ENCODE assay signal across 21 cellular contexts in the genomic region with DNA sequence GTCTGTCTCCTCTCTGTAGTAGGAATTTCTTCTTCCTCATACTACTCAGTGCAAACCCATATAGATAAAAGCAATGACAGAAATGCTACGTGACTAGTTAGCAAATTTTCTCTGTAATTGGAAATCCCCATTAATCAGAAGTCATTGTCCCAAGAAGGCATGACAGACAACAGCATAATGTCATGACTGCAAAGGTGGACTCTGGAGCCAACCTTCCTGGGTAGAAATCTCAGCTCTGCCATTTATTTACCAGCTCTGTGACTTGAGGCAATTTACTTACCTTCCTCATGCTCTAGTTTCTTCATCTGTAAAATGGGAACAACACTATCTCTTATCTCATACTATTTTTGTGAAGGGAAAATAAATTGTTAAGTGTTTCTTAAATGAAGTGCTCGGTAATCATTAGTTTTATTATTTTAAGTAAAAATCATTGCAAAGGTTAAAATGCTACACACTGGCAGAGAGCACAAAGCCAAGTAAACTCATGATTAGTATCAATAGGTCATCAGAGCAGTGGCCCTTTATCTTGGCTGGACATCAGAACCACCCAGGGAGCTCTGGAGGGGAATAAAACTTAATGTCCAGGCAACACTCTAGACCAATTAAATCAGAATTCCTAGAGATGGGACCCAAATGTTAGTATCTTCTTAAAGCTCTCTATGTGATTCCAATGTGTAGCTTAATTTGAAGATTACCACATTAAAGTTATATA.
"Had no signal": no experiment of that assay in that cellular context is flagged by ENCODE, and none has a peak within 500 bp of the region (broad histone marks: within the 10 kb centered on the region; RNA-seq: fewer than 3 reads in every experiment).

No MANE protein-coding gene starts in this region.

- H3K36me3 ChIP-seq: lower lobe of right lung, pancreas, prostate gland, sigmoid colon, spleen, tibial nerve, uterus had no signal

- DNase-seq: hippocampal formation; kidney glomerular epithelial cell; left ventricle myocardium superior; lower lobe of right lung; mammary epithelial cell; mesenchymal stem cell; naive thymus-derived CD8-positive, alpha-beta T cell; nucleus accumbens; pancreas; posterior cingulate gyrus; retina; right cardiac atrium; sigmoid colon; small intestine; spleen; stimulated activated CD4-positive, alpha-beta T cell treated with anti-CD3 and anti-CD28 coated beads, Interleukin-4, amount 100 ng/mL, for 24 hours; stimulated activated naive CD4-positive, alpha-beta T cell; uterus had no signal

- H3K27ac ChIP-seq: lower lobe of right lung, pancreas, prostate gland, sigmoid colon, spleen, tibial nerve, uterus had no signal

- H3K4me3 ChIP-seq: lower lobe of right lung, pancreas, prostate gland, sigmoid colon, spleen, tibial nerve, uterus had no signal

- H3K4me1 ChIP-seq: lower lobe of right lung, prostate gland, spleen, uterus had no signal

- H3K9me3 ChIP-seq: lower lobe of right lung, pancreas, prostate gland, sigmoid colon, spleen, tibial nerve, uterus had no signal

- H3K27me3 ChIP-seq: pancreas, sigmoid colon, spleen, tibial nerve, uterus had no signal

- ATAC-seq: left ventricle myocardium superior; lower lobe of right lung; naive thymus-derived CD8-positive, alpha-beta T cell; pancreas; right cardiac atrium; stimulated activated effector memory CD8-positive, alpha-beta T cell treated with anti-CD3 and anti-CD28 coated beads, Interleukin-12 subunit alpha, Interleukin-12 subunit beta, amount 100 ng/mL, for 72 hours had no signal
